Comparison of ENCODE assay signal across 8 cellular contexts in genomic region chr2:88753833-88754584, GRCh38.
A peak's percentile ranks its signal among the peaks of the same experiment; 100 is the strongest.
DNase-seq lines count a peak whose midpoint lies in the region; ATAC-seq, FAIRE-seq and TF ChIP-seq lines count a peak whose summit lies in the region.

No MANE protein-coding gene starts in this region.

- POLR2A ChIA-PET in SK-N-SH (lab: Yijun Ruan, JAX), result no interaction called here

- H2AFZ ChIP-seq in SK-N-SH (ENCODE audit: low read depth), result no peak overlapping the region

- TF ChIP-seq POLR2A in GM12892 (IDR thresholded peaks at IDR 0.05; ENCODE audit: low read depth, low read length) (no peak), heart left ventricle (IDR thresholded peaks at IDR 0.05) (no peak)

- TF ChIP-seq CTCF in choroid plexus epithelial cell (conservative IDR thresholded peaks at IDR 0.05; ENCODE audit: low read depth, low read length) (no peak), SK-N-SH (IDR thresholded peaks at IDR 0.05) (no peak), heart left ventricle (IDR thresholded peaks at IDR 0.05) (no peak)

- WGBS in SK-N-SH (ENCODE audit: low lambda C conversion rate), result 74% methylated on average over 3 of the region's 4 CpGs
- WGBS in heart left ventricle, 4 donors, result 79 to 87% (median 85%) methylated on average over 4 of the region's 4 CpGs

- H3K79me2 ChIP-seq in SK-N-SH (ENCODE audit: insufficient read depth), result no peaks in the 10 kb centered on the region

- no peak overlapping the region for H3K27ac ChIP-seq in SK-N-SH (ENCODE audit: low read depth in 2 of 2, low read length in 1 of 2)
- no peak overlapping the region for H3K27ac ChIP-seq in heart left ventricle

- H3K4me1 ChIP-seq in SK-N-SH (ENCODE audit: control insufficient read depth in 1 of 2, insufficient read depth in 2 of 2, low read depth in 1 of 2, low read length in 1 of 2) (no peaks in the 10 kb centered on the region; a peak in 1 of 4 replicates), heart left ventricle (peaks cover 0 to 6% (median 0%) of the 10 kb centered on the region in 12 donors)

- no peaks in the 10 kb centered on the region for H3F3A ChIP-seq in SK-N-SH (replicated peaks; ENCODE audit: insufficient read depth)

- no peak overlapping the region for H3K9ac ChIP-seq in SK-N-SH

- FAIRE-seq in GM12892 (lab: Jason Lieb, UNC), result peak; percentile 94

- H3K9me3 ChIP-seq in SK-N-SH, result no peaks in the 10 kb centered on the region
- peaks cover 0 to 15% (median 2%) of the 10 kb centered on the region in 12 donors for H3K9me3 ChIP-seq in heart left ventricle

- no peaks in the 10 kb centered on the region for H4K20me1 ChIP-seq in SK-N-SH (ENCODE audit: insufficient read depth)

- no peak for TF ChIP-seq EP300 in SK-N-SH (IDR thresholded peaks at IDR 0.05; ENCODE audit: borderline replicate concordance in 1 of 2, low read depth in 1 of 2, low read length in 1 of 2)

- no peak overlapping the region for H3K4me3 ChIP-seq in choroid plexus epithelial cell (ENCODE audit: low read depth, low read length)
- no peak overlapping the region for H3K4me3 ChIP-seq in SK-N-SH (ENCODE audit: low read depth in 2 of 2, low read length in 1 of 2)
- no peak overlapping the region for H3K4me3 ChIP-seq in heart left ventricle

- H3K9me2 ChIP-seq in SK-N-SH, result no peaks in the 10 kb centered on the region

- H3K36me3 ChIP-seq in SK-N-SH (replicated peaks in 1 of 2; ENCODE audit: control insufficient read depth in 1 of 2, insufficient read depth in 2 of 2, low read length in 1 of 2), result peaks cover 19 to 45% of the 10 kb centered on the region in 2 experiments
- H3K36me3 ChIP-seq in heart left ventricle, result peaks cover 0 to 57% (median 34%) of the 10 kb centered on the region in 9 donors

- no peak for TF ChIP-seq RAD21 in SK-N-SH (IDR thresholded peaks at IDR 0.05; ENCODE audit: low read length)

- CTCF ChIA-PET in SK-N-SH (lab: Yijun Ruan, JAX), result interaction anchor here (2.1 kb wide), 1 partner anchor 14 kb away, joined by 11 read pairs; no protein-coding TSS in a partner anchor

- H3K27me3 ChIP-seq in SK-N-SH (ENCODE audit: insufficient read depth), result no peaks in the 10 kb centered on the region
- H3K27me3 ChIP-seq in heart left ventricle, result no peaks in the 10 kb centered on the region

- ATAC-seq in GM21390 (IDR thresholded peaks at IDR 0.05; ENCODE audit: unreplicated experiment) (peak; percentile 92), HG03565 (IDR thresholded peaks at IDR 0.05; ENCODE audit: unreplicated experiment) (peak; percentile 89), left colon (no peak), heart left ventricle (no peak)

- intact Hi-C loops in left colon (cut with DNase I, micrococcal nuclease), result no loop called here
- intact Hi-C loops in heart left ventricle (cut with DNase I), result no loop called here

- DNase-seq in GM12892 (ENCODE audit: insufficient read length) (peak; percentile 38), choroid plexus epithelial cell (ENCODE audit: low read depth) (peak; percentile 68), left colon (no peak), COLO668 (lab: John Stamatoyannopoulos, UW; ENCODE audit: unreplicated experiment) (no peak), SK-N-SH (no peak), heart left ventricle (no peak)

- H3K4me2 ChIP-seq in SK-N-SH, result no peak overlapping the region

TF ChIP-seq in SK-N-SH, 30 proteins besides CTCF, POLR2A, EP300 and RAD21:
- TF ChIP-seq SMC3 (IDR thresholded peaks at IDR 0.05; ENCODE audit: low read depth, low read length) (no peak), TEAD4 (IDR thresholded peaks at IDR 0.05; ENCODE audit: borderline replicate concordance, insufficient read depth) (no peak), MEF2A (IDR thresholded peaks at IDR 0.05; ENCODE audit: borderline replicate concordance, low read depth) (no peak), GABPA (IDR thresholded peaks at IDR 0.05; ENCODE audit: low read depth) (no peak), MAX (IDR thresholded peaks at IDR 0.05; ENCODE audit: low read depth) (no peak), TCF12 (IDR thresholded peaks at IDR 0.05) (no peak), MXI1 (IDR thresholded peaks at IDR 0.05; ENCODE audit: low read depth, low read length) (no peak), SIN3A (IDR thresholded peaks at IDR 0.05; ENCODE audit: borderline replicate concordance, low read depth, low read length) (no peak), EZH2phosphoT487 (IDR thresholded peaks at IDR 0.05; ENCODE audit: borderline replicate concordance, low read depth) (no peak), REST (IDR thresholded peaks at IDR 0.05; ENCODE audit: low read depth, low read length) (no peak), ELF1 (IDR thresholded peaks at IDR 0.05) (no peak), RFX5 (IDR thresholded peaks at IDR 0.05; ENCODE audit: low read length) (no peak)
- TF ChIP-seq, protein P1, sequence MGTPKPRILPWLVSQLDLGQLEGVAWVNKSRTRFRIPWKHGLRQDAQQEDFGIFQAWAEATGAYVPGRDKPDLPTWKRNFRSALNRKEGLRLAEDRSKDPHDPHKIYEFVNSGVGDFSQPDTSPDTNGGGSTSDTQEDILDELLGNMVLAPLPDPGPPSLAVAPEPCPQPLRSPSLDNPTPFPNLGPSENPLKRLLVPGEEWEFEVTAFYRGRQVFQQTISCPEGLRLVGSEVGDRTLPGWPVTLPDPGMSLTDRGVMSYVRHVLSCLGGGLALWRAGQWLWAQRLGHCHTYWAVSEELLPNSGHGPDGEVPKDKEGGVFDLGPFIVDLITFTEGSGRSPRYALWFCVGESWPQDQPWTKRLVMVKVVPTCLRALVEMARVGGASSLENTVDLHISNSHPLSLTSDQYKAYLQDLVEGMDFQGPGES (IDR thresholded peaks at IDR 0.05; ENCODE audit: low read depth, low read length), result no peak
- TF ChIP-seq, protein P2, sequence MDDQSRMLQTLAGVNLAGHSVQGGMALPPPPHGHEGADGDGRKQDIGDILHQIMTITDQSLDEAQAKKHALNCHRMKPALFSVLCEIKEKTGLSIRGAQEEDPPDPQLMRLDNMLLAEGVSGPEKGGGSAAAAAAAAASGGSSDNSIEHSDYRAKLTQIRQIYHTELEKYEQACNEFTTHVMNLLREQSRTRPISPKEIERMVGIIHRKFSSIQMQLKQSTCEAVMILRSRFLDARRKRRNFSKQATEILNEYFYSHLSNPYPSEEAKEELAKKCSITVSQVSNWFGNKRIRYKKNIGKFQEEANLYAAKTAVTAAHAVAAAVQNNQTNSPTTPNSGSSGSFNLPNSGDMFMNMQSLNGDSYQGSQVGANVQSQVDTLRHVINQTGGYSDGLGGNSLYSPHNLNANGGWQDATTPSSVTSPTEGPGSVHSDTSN (IDR thresholded peaks at IDR 0.05), result no peak
- TF ChIP-seq, protein P3, sequence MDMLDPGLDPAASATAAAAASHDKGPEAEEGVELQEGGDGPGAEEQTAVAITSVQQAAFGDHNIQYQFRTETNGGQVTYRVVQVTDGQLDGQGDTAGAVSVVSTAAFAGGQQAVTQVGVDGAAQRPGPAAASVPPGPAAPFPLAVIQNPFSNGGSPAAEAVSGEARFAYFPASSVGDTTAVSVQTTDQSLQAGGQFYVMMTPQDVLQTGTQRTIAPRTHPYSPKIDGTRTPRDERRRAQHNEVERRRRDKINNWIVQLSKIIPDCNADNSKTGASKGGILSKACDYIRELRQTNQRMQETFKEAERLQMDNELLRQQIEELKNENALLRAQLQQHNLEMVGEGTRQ (IDR thresholded peaks at IDR 0.05; ENCODE audit: borderline replicate concordance, low read depth, low read length), result no peak

Comparison
In these comparisons a context has a peak if more than half of its experiments do, and no peak if none do; other contexts are left out.
1. DNase-seq: peak in GM12892 (single experiment) and choroid plexus epithelial cell (single experiment); none in left colon (0 of 2), COLO668 (single experiment), SK-N-SH (single experiment) and heart left ventricle (0 of 5).
2. ATAC-seq: peak in GM21390 (single experiment) and HG03565 (single experiment); none in left colon (single experiment) and heart left ventricle (0 of 4).